Comparison of ENCODE assay signal across 13 cellular contexts in the genomic region with DNA sequence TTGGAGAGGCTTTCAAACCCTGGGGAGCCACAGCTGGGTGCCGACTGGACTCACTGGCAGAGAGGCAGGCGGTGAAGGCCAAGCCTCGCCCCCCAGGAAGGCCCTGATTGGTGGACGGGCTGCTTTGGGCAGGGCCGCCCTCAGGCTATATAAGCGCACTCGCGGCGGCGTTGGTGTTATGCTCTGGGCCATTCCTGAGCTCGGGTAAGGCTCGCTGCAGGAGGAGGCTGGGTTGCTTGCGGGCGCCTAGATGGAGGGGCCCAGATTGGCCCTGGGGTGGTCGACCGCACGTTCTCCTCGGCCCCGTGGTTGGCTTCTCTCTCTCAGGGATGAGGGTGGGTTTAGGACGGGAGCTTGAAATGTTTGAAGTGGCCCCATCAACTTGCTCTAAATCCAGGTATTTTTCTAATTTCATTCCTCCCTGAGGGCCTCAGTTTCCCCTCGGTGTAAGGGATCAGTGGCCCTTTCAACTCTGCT. TPM values are rescaled to one million over a fixed set of nuclear protein-coding genes. Genes with fewer than 3 reads are reported as not detected.
A peak's percentile ranks its signal among the peaks of the same experiment; 100 is the strongest.
DNase-seq lines count a peak whose midpoint lies in the region; ATAC-seq, FAIRE-seq and TF ChIP-seq lines count a peak whose summit lies in the region.
"Had no signal": no experiment of that assay in that cellular context is flagged by ENCODE, and none has a peak within 500 bp of the region (broad histone marks: within the 10 kb centered on the region; RNA-seq: fewer than 3 reads in every experiment).

A gene with protein sequence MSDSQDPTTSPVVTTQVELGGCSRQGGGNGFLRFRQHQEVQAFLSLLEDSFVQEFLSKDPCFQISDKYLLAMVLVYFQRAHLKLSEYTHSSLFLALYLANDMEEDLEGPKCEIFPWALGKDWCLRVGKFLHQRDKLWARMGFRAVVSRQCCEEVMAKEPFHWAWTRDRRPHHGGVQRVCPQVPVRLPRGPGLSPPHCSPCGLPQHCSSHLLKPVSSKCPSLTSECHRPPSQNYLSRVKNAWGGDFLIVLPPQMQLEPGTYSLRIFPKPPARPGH (plus strand): TSS at position 176 of the 477 bp plus-strand sequence. CDS start 1,125 bp downstream, outside the sequence.

- H3K9me3 ChIP-seq in BLaER1 treated with 17β-estradiol and CSF1 and Interleukin-3, amounts not matched to agents 10 nM and 100 nM (replicated peaks in 1 of 11): no peaks in the 10 kb centered on the region
- H3K9me3 ChIP-seq in pancreas: no peaks in the 10 kb centered on the region
- H3K9me3 ChIP-seq: esophagus muscularis mucosa had no signal

- peak within 1 kb of the TSS; percentile 47 for H3K4me3 Mint-ChIP-seq in activated T-helper 17 cell treated with anti-CD3 and anti-CD28 coated beads, Interleukin-2, amount 50 U/mL, for 72 hours

- no peak within 1 kb of the TSS for H2BK5ac ChIP-seq in mesendoderm (ENCODE audit: low read length)

- intact Hi-C loops in pancreas (cut with DNase I): no loop called here

- CTCF ChIA-PET in HEK293T (lab: Yijun Ruan, JAX): no interaction called here

- no peak within 1 kb of the TSS for H2BK15ac ChIP-seq in mesendoderm (replicated peaks; ENCODE audit: low read depth)

- H3K56ac ChIP-seq in mesendoderm (ENCODE audit: low read length): no peak within 1 kb of the TSS

- H4K5ac ChIP-seq in mesendoderm (ENCODE audit: low read length): no peak within 1 kb of the TSS

- no peak within 1 kb of the TSS for H3K4me3 ChIP-seq in BLaER1 treated with 17β-estradiol and CSF1 and Interleukin-3, amounts not matched to agents 10 nM and 100 nM
- no peak within 1 kb of the TSS for H3K4me3 ChIP-seq in mesendoderm (ENCODE audit: low read length)
- no peak within 1 kb of the TSS for H3K4me3 ChIP-seq in pancreas
- H3K4me3 ChIP-seq: esophagus muscularis mucosa had no signal

- H4K8ac ChIP-seq in mesendoderm (ENCODE audit: low read depth, low read length): no peak within 1 kb of the TSS

- no peak for ATAC-seq in activated T-helper 17 cell treated with anti-CD3 and anti-CD28 coated beads, Interleukin-2, amount 50 U/mL, for 72 hours (replicated peaks)
- ATAC-seq in pancreas (no peak), HG03439 (IDR thresholded peaks at IDR 0.05; ENCODE audit: unreplicated experiment) (no peak)
- ATAC-seq: left colon had no signal

- POLR2A ChIA-PET in HEK293T (lab: Yijun Ruan, JAX): interaction anchor here (0.7 to 1.5 kb wide), 4 partner anchors 10 to 92 kb away, joined by 3 to 4 read pairs (median 4); a partner anchor contains a TSS

- no peak within 1 kb of the TSS for H3K23ac ChIP-seq in mesendoderm (ENCODE audit: low read length)

- H2BK120ac ChIP-seq in mesendoderm (ENCODE audit: low read depth, low read length): no peak within 1 kb of the TSS

- H3K27ac ChIP-seq in BLaER1 treated with 17β-estradiol and CSF1 and Interleukin-3, amounts not matched to agents 10 nM and 100 nM: peak within 1 kb of the TSS; percentile 14 to 78 (median 57); a peak in 20 of 22 replicates
- H3K27ac ChIP-seq in mesendoderm (ENCODE audit: low read depth, low read length) (no peak within 1 kb of the TSS), pancreas (no peak within 1 kb of the TSS)
- H3K27ac ChIP-seq: esophagus muscularis mucosa had no signal

- DNase-seq in HEK293T (ENCODE audit: extremely low spot score) (peak; percentile 96), mesendoderm (peak; percentile 50), pancreas (no peak), amygdala (lab: John Stamatoyannopoulos, UW) (no peak)
- DNase-seq in NK-92 treated with Interleukin-12 subunit alpha and Interleukin-12 subunit beta, amount 100 ng/mL, for 24 hours (lab: John Stamatoyannopoulos, UW): no peak
- DNase-seq: left colon, NCI-H510A had no signal

- H3K79me2 ChIP-seq in mesendoderm (ENCODE audit: control insufficient read depth, insufficient read depth, low read length): no peaks in the 10 kb centered on the region

- no peaks in the 10 kb centered on the region for H3K36me3 Mint-ChIP-seq in activated T-helper 17 cell treated with anti-CD3 and anti-CD28 coated beads, Interleukin-2, amount 50 U/mL, for 72 hours (ENCODE audit: low read depth)

- no CpG with 5 or more reads among the region's 21 CpGs for WGBS in mesendoderm (ENCODE audit: extremely low coverage, insufficient coverage, low lambda C conversion rate)
- WGBS in pancreas, 2 donors: 90 to 91% methylated on average over 18 to 21 of the region's 21 CpGs

- no peaks in the 10 kb centered on the region for H4K20me1 ChIP-seq in BLaER1 treated with 17β-estradiol and CSF1 and Interleukin-3, amounts not matched to agents 10 nM and 100 nM

- no peaks in the 10 kb centered on the region for H3K9me3 Mint-ChIP-seq in activated T-helper 17 cell treated with anti-CD3 and anti-CD28 coated beads, Interleukin-2, amount 50 U/mL, for 72 hours

- no peak within 1 kb of the TSS for H3K18ac ChIP-seq in mesendoderm (ENCODE audit: low read length)

- no peaks in the 10 kb centered on the region for H3K36me3 ChIP-seq in BLaER1 treated with 17β-estradiol and CSF1 and Interleukin-3, amounts not matched to agents 10 nM and 100 nM
- no peaks in the 10 kb centered on the region for H3K36me3 ChIP-seq in mesendoderm (ENCODE audit: control insufficient read depth, insufficient read depth, low read length)
- no peaks in the 10 kb centered on the region for H3K36me3 ChIP-seq in pancreas
- H3K36me3 ChIP-seq: esophagus muscularis mucosa had no signal

- peaks cover 9 to 25% (median 18%) of the 10 kb centered on the region in 10 experiments for H3K4me1 ChIP-seq in BLaER1 treated with 17β-estradiol and CSF1 and Interleukin-3, amounts not matched to agents 10 nM and 100 nM
- H3K4me1 ChIP-seq in mesendoderm (ENCODE audit: control insufficient read depth, low read depth, low read length) (no peaks in the 10 kb centered on the region), pancreas (no peaks in the 10 kb centered on the region)

- no peaks in the 10 kb centered on the region for H3K79me1 ChIP-seq in mesendoderm (ENCODE audit: low read length)

- H3K4me1 Mint-ChIP-seq in activated T-helper 17 cell treated with anti-CD3 and anti-CD28 coated beads, Interleukin-2, amount 50 U/mL, for 72 hours: peaks cover 5% of the 10 kb centered on the region

- no peak for FAIRE-seq in pancreas (lab: Jason Lieb, UNC)
- FAIRE-seq: D721Med had no signal

- H3K4me2 ChIP-seq in BLaER1 treated with 17β-estradiol and CSF1 and Interleukin-3, amounts not matched to agents 10 nM and 100 nM: peak within 1 kb of the TSS; percentile 1 to 57 (median 34); a peak in 15 of 22 replicates
- no peak within 1 kb of the TSS for H3K4me2 ChIP-seq in mesendoderm (ENCODE audit: low read length)

- no peak within 1 kb of the TSS for H2AK5ac ChIP-seq in mesendoderm (ENCODE audit: low read length)

- no peak for TF ChIP-seq CTCF in pancreas (IDR thresholded peaks at IDR 0.05)

- H3K9ac ChIP-seq in BLaER1 treated with 17β-estradiol and CSF1 and Interleukin-3, amounts not matched to agents 10 nM and 100 nM: peak within 1 kb of the TSS in 10 of 11 experiments; percentile 2 to 62 (median 47); a peak in 16 of 22 replicates
- no peak within 1 kb of the TSS for H3K9ac ChIP-seq in mesendoderm (ENCODE audit: low read length)

- peak within 1 kb of the TSS; percentile 94 for H3K27ac Mint-ChIP-seq in activated T-helper 17 cell treated with anti-CD3 and anti-CD28 coated beads, Interleukin-2, amount 50 U/mL, for 72 hours

- H3K27me3 Mint-ChIP-seq in activated T-helper 17 cell treated with anti-CD3 and anti-CD28 coated beads, Interleukin-2, amount 50 U/mL, for 72 hours: no peaks in the 10 kb centered on the region

- H3K27me3 ChIP-seq in BLaER1 treated with 17β-estradiol and CSF1 and Interleukin-3, amounts not matched to agents 10 nM and 100 nM: no peaks in the 10 kb centered on the region
- H3K27me3 ChIP-seq in mesendoderm (ENCODE audit: insufficient read depth, low read length, poor library complexity) (no peaks in the 10 kb centered on the region), pancreas (no peaks in the 10 kb centered on the region)
- H3K27me3 ChIP-seq: esophagus muscularis mucosa had no signal

- H3K4ac ChIP-seq in mesendoderm (ENCODE audit: low read depth, low read length): no peak within 1 kb of the TSS

TF ChIP-seq in HEK293T, 16 proteins besides CTCF, POLR2A, EP300 and RAD21:
- TF ChIP-seq HDGF (IDR thresholded peaks at IDR 0.05; ENCODE audit: borderline replicate concordance) (no peak), ELF4 (IDR thresholded peaks at IDR 0.05) (peak; percentile 89)

RNA-seq across cellular contexts. Expression of the gene that starts here (rescaled TPM):
- not detected for total RNA-seq in activated T-helper 17 cell treated with anti-CD3 and anti-CD28 coated beads, Interleukin-2, amount 50 U/mL, for 72 hours
- polyA plus RNA-seq in mesendoderm (2013, experiment 1 of 2): 0.07 TPM
- polyA plus RNA-seq in mesendoderm (2013, experiment 2 of 2): 0.10 TPM
- total RNA-seq in pancreas: not detected
- polyA plus RNA-seq in pancreas: under 1 TPM in 1 of 2 donors, not detected in 1; 0.14 TPM
- total RNA-seq: esophagus muscularis mucosa, left colon, right cardiac atrium had no signal
- polyA plus RNA-seq: right cardiac atrium had no signal

Comparison
In these comparisons a context has a peak if more than half of its experiments do, and no peak if none do; other contexts are left out.
1. H3K27ac ChIP-seq: peak in BLaER1 treated with 17β-estradiol and CSF1 and Interleukin-3, amounts not matched to agents 10 nM and 100 nM (11 of 11); none in mesendoderm (single experiment) and pancreas (0 of 4).
2. DNase-seq: peak in HEK293T (single experiment) and mesendoderm (single experiment); none in NK-92 treated with Interleukin-12 subunit alpha and Interleukin-12 subunit beta, amount 100 ng/mL, for 24 hours (single experiment), pancreas (0 of 6) and amygdala (0 of 56).